Comparison of ENCODE assay signal across 1 cellular context in the genomic region with DNA sequence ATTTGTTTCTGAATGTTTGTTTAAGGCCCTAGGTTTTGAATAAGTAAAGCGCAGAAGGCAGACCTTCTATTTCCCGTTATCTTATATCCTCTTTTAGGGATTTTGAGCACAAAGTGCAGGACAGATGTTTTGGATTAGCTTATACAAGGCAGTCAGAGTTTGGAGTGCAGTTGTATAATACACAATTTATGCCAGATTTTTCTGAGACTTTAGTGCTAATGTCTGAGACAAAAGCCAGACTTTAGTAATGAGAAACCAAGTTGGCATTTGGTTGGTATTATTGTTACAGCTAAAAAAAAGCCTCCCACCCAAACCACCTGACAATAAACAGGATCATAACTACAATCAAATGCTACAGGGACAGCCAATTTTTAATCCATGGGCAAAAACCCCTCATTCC.
TF ChIP-seq lines count a peak whose summit lies in the region.

No MANE protein-coding gene starts in this region.

TF ChIP-seq in SK-N-SH, 30 proteins besides CTCF, POLR2A, EP300 and RAD21 (continued from another document):
- TF ChIP-seq, protein P1, sequence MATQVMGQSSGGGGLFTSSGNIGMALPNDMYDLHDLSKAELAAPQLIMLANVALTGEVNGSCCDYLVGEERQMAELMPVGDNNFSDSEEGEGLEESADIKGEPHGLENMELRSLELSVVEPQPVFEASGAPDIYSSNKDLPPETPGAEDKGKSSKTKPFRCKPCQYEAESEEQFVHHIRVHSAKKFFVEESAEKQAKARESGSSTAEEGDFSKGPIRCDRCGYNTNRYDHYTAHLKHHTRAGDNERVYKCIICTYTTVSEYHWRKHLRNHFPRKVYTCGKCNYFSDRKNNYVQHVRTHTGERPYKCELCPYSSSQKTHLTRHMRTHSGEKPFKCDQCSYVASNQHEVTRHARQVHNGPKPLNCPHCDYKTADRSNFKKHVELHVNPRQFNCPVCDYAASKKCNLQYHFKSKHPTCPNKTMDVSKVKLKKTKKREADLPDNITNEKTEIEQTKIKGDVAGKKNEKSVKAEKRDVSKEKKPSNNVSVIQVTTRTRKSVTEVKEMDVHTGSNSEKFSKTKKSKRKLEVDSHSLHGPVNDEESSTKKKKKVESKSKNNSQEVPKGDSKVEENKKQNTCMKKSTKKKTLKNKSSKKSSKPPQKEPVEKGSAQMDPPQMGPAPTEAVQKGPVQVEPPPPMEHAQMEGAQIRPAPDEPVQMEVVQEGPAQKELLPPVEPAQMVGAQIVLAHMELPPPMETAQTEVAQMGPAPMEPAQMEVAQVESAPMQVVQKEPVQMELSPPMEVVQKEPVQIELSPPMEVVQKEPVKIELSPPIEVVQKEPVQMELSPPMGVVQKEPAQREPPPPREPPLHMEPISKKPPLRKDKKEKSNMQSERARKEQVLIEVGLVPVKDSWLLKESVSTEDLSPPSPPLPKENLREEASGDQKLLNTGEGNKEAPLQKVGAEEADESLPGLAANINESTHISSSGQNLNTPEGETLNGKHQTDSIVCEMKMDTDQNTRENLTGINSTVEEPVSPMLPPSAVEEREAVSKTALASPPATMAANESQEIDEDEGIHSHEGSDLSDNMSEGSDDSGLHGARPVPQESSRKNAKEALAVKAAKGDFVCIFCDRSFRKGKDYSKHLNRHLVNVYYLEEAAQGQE (IDR thresholded peaks at IDR 0.05; ENCODE audit: low read depth, low read length) = no peak
- TF ChIP-seq TAF1 (IDR thresholded peaks at IDR 0.05; ENCODE audit: borderline replicate concordance, low read depth, low read length) (no peak), RXRA (IDR thresholded peaks at IDR 0.05; ENCODE audit: borderline replicate concordance, low read depth) (no peak), NRF1 (IDR thresholded peaks at IDR 0.05; ENCODE audit: low read depth, low read length) (no peak), TCF12 (IDR thresholded peaks at IDR 0.05) (peak; percentile 22; the same call in 1 of the 2 replicates), FOSL2 (IDR thresholded peaks at IDR 0.05; ENCODE audit: borderline replicate concordance, low read depth) (no peak), SMC3 (IDR thresholded peaks at IDR 0.05; ENCODE audit: low read depth, low read length) (no peak), FOXM1 (IDR thresholded peaks at IDR 0.05; ENCODE audit: low read depth) (no peak), YY1 (IDR thresholded peaks at IDR 0.05; ENCODE audit: low read depth) (no peak), CHD2 (IDR thresholded peaks at IDR 0.05; ENCODE audit: low read length, partially characterized antibody) (no peak), RFX5 (IDR thresholded peaks at IDR 0.05; ENCODE audit: low read length) (no peak), SIN3A (IDR thresholded peaks at IDR 0.05; ENCODE audit: borderline replicate concordance, low read depth, low read length) (no peak), ELF1 (IDR thresholded peaks at IDR 0.05) (no peak), EZH2phosphoT487 (IDR thresholded peaks at IDR 0.05; ENCODE audit: borderline replicate concordance, low read depth) (no peak), TEAD4 (IDR thresholded peaks at IDR 0.05; ENCODE audit: borderline replicate concordance, insufficient read depth) (no peak)
- TF ChIP-seq, protein P2, sequence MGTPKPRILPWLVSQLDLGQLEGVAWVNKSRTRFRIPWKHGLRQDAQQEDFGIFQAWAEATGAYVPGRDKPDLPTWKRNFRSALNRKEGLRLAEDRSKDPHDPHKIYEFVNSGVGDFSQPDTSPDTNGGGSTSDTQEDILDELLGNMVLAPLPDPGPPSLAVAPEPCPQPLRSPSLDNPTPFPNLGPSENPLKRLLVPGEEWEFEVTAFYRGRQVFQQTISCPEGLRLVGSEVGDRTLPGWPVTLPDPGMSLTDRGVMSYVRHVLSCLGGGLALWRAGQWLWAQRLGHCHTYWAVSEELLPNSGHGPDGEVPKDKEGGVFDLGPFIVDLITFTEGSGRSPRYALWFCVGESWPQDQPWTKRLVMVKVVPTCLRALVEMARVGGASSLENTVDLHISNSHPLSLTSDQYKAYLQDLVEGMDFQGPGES (IDR thresholded peaks at IDR 0.05; ENCODE audit: low read depth, low read length) = no peak
- TF ChIP-seq, protein P3, sequence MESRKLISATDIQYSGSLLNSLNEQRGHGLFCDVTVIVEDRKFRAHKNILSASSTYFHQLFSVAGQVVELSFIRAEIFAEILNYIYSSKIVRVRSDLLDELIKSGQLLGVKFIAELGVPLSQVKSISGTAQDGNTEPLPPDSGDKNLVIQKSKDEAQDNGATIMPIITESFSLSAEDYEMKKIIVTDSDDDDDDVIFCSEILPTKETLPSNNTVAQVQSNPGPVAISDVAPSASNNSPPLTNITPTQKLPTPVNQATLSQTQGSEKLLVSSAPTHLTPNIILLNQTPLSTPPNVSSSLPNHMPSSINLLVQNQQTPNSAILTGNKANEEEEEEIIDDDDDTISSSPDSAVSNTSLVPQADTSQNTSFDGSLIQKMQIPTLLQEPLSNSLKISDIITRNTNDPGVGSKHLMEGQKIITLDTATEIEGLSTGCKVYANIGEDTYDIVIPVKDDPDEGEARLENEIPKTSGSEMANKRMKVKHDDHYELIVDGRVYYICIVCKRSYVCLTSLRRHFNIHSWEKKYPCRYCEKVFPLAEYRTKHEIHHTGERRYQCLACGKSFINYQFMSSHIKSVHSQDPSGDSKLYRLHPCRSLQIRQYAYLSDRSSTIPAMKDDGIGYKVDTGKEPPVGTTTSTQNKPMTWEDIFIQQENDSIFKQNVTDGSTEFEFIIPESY (IDR thresholded peaks at IDR 0.05; ENCODE audit: borderline replicate concordance, low read depth) = no peak
- TF ChIP-seq, protein P4, sequence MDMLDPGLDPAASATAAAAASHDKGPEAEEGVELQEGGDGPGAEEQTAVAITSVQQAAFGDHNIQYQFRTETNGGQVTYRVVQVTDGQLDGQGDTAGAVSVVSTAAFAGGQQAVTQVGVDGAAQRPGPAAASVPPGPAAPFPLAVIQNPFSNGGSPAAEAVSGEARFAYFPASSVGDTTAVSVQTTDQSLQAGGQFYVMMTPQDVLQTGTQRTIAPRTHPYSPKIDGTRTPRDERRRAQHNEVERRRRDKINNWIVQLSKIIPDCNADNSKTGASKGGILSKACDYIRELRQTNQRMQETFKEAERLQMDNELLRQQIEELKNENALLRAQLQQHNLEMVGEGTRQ (IDR thresholded peaks at IDR 0.05; ENCODE audit: borderline replicate concordance, low read depth, low read length) = no peak
TF ChIP-seq in SK-N-SH: peak in this region for 3.
